Comparison of ENCODE assay signal across 21 cellular contexts in the genomic region with DNA sequence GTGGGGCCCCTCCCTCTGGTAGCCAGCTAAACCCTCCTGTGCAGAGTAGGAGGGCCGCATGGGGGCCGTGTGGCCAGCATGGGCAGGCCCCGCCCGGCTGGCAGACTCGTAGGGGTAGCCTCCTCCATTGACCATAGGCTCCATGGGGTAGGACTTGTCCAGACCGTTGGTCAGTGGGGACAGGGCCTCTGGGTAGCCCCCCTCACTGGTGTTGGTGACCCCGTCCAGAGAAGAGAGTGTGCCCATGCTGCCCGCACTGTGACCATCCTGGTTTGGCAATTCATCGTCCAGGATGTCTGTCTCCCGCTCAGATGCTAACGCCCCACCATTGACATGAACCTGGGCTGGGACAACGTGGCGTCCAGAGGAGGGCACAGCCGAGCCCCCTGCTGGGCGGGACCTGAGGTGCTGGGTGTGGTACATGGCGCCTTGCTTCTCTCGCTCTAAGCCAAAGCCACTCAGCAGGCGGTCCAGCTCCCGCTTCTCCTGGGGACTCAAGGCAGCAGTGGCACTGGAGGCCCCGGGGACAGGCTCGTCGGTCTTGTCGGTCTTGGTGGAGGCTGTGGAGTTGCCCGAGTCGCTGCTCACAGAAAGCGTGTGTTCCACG.
A peak's percentile ranks its signal among the peaks of the same experiment; 100 is the strongest.
DNase-seq lines count a peak whose midpoint lies in the region; ATAC-seq and TF ChIP-seq lines count a peak whose summit lies in the region.
"Had no signal": no experiment of that assay in that cellular context is flagged by ENCODE, and none has a peak within 500 bp of the region (broad histone marks: within the 10 kb centered on the region; RNA-seq: fewer than 3 reads in every experiment).

No MANE protein-coding gene starts in this region.

- no peak overlapping the region for H2BK120ac ChIP-seq in neuronal stem cell (ENCODE audit: low read depth, low read length)

- H3K36me3 ChIP-seq in ascending aorta = peaks cover 70 to 84% of the 10 kb centered on the region in 2 donors
- peaks cover 83% of the 10 kb centered on the region for H3K36me3 ChIP-seq in left ventricle myocardium inferior
- H3K36me3 ChIP-seq in neuronal stem cell (replicated peaks in 1 of 2; ENCODE audit: control insufficient read depth in 2 of 2, insufficient read depth in 2 of 2, low read length in 2 of 2) = no peaks in the 10 kb centered on the region
- H3K36me3 ChIP-seq in stomach smooth muscle (ENCODE audit: control insufficient read depth in 2 of 2, insufficient read depth in 2 of 2, low read length in 2 of 2) = peaks cover 65 to 71% of the 10 kb centered on the region in 2 donors

- H3K27ac ChIP-seq in ascending aorta (peak overlapping the region; percentile 68 to 80), left ventricle myocardium inferior (replicated peaks) (peak overlapping the region; percentile 95), neuronal stem cell (replicated peaks; ENCODE audit: low read length) (no peak overlapping the region), stomach smooth muscle (ENCODE audit: low read length) (peak overlapping the region; percentile 73)
- H3K27ac ChIP-seq: C4-2B had no signal

- no peak overlapping the region for H2BK12ac ChIP-seq in neuronal stem cell (ENCODE audit: low read length)

- H3K14ac ChIP-seq in neuronal stem cell (ENCODE audit: low read length) = no peak overlapping the region

- H3K27me3 ChIP-seq in ascending aorta = no peaks in the 10 kb centered on the region
- no peaks in the 10 kb centered on the region for H3K27me3 ChIP-seq in left ventricle myocardium inferior (ENCODE audit: low read depth)
- no peaks in the 10 kb centered on the region for H3K27me3 ChIP-seq in neuronal stem cell (ENCODE audit: control insufficient read depth in 3 of 3, insufficient read depth in 3 of 3, low read depth in 1 of 3, low read length in 3 of 3)
- H3K27me3 ChIP-seq in stomach smooth muscle (ENCODE audit: control insufficient read depth in 1 of 2, insufficient read depth in 2 of 2, low read length in 2 of 2) = no peaks in the 10 kb centered on the region

- no peak overlapping the region for H3K4ac ChIP-seq in neuronal stem cell (ENCODE audit: low read length)

- no peaks in the 10 kb centered on the region for H3K79me1 ChIP-seq in neuronal stem cell (ENCODE audit: low read depth, low read length)

- H2AK5ac ChIP-seq in neuronal stem cell (ENCODE audit: low read depth, low read length) = peak overlapping the region; percentile 29

- no peak overlapping the region for H3K18ac ChIP-seq in neuronal stem cell (ENCODE audit: low read length)

- no peak for ATAC-seq in GM18873 (IDR thresholded peaks at IDR 0.05; ENCODE audit: low FRiP score, unreplicated experiment)
- ATAC-seq: activated CD4-positive, alpha-beta T cell treated with anti-CD3 and anti-CD28 coated beads for 36 hours; naive thymus-derived CD4-positive, alpha-beta T cell; right cardiac atrium had no signal

- no peak overlapping the region for H4K8ac ChIP-seq in neuronal stem cell (ENCODE audit: low read depth, low read length)

- DNase-seq in ascending aorta (ENCODE audit: low spot score in 2 of 2) = no peak
- DNase-seq in left ventricle myocardium inferior = no peak
- no peak for DNase-seq in neuronal stem cell (ENCODE audit: low spot score)
- no peak for DNase-seq in central memory CD4-positive, alpha-beta T cell
- no peak for DNase-seq in NCI-H446 treated with DMSO at 0.1 percent for 48 hours (lab: John Stamatoyannopoulos, UW)
- no peak for DNase-seq in LoVo (ENCODE audit: low spot score)
- DNase-seq: activated CD4-positive, alpha-beta T cell treated with anti-CD3 and anti-CD28 coated beads for 36 hours; activated CD8-positive, alpha-beta memory T cell treated with anti-CD3 and anti-CD28 coated beads for 24 hours; activated naive CD4-positive, alpha-beta T cell; activated T-cell treated with anti-CD3 and anti-CD28 coated beads, Interleukin-2, amount 50 U/mL, for 24 hours; Calu3; DND-41; H7; kidney glomerular epithelial cell; naive thymus-derived CD4-positive, alpha-beta T cell; NCI-H1694 treated with DMSO at 0.1 percent for 48 hours; NCI-H526 had no signal

- H3K4me1 ChIP-seq in ascending aorta = peaks cover 46 to 94% of the 10 kb centered on the region in 2 donors
- H3K4me1 ChIP-seq in left ventricle myocardium inferior = peaks cover 99% of the 10 kb centered on the region
- H3K4me1 ChIP-seq in neuronal stem cell (ENCODE audit: control insufficient read depth in 2 of 2, insufficient read depth in 1 of 2, low read depth in 1 of 2, low read length in 2 of 2) = peaks cover 10 to 21% of the 10 kb centered on the region in 2 donors
- peaks cover 92% of the 10 kb centered on the region for H3K4me1 ChIP-seq in stomach smooth muscle (ENCODE audit: control insufficient read depth, insufficient read depth, low read length)

- intact Hi-C loops in ascending aorta (cut with DNase I) (no loop called here), left ventricle myocardium inferior (cut with micrococcal nuclease) (no loop called here)

- H3K9me3 ChIP-seq in ascending aorta = no peaks in the 10 kb centered on the region
- H3K9me3 ChIP-seq in left ventricle myocardium inferior (replicated peaks) = peaks cover 15% of the 10 kb centered on the region
- peaks cover 7 to 8% of the 10 kb centered on the region in 2 donors for H3K9me3 ChIP-seq in neuronal stem cell (replicated peaks in 1 of 2; ENCODE audit: control insufficient read depth in 2 of 2, insufficient read depth in 1 of 2, low read depth in 1 of 2, low read length in 2 of 2)
- no peaks in the 10 kb centered on the region for H3K9me3 ChIP-seq in stomach smooth muscle (ENCODE audit: control insufficient read depth in 2 of 2, low read length in 2 of 2)

- H3K4me2 ChIP-seq in neuronal stem cell (ENCODE audit: insufficient read depth, low read length, poor library complexity, severe bottlenecking) = no peak overlapping the region

- H3K9ac ChIP-seq in neuronal stem cell (ENCODE audit: low read depth, low read length, poor library complexity) = no peak overlapping the region
- H3K9ac ChIP-seq in stomach smooth muscle (ENCODE audit: low read length in 2 of 2) = no peak overlapping the region

- H3K4me3 ChIP-seq in ascending aorta (no peak overlapping the region), left ventricle myocardium inferior (no peak overlapping the region), neuronal stem cell (ENCODE audit: low read length in 2 of 2) (no peak overlapping the region), stomach smooth muscle (ENCODE audit: low read length in 2 of 2) (no peak overlapping the region)

- WGBS in neuronal stem cell (ENCODE audit: extremely low coverage in 2 of 2, insufficient read length in 2 of 2, insufficient replicate concordance in 1 of 2), 2 donors = no CpG with 5 or more reads among the region's 27 CpGs

- TF ChIP-seq CTCF in ascending aorta (IDR thresholded peaks at IDR 0.05) (no peak), left ventricle myocardium inferior (IDR thresholded peaks at IDR 0.05; ENCODE audit: borderline replicate concordance) (no peak)

- peak overlapping the region; percentile 39 for H4K91ac ChIP-seq in neuronal stem cell (ENCODE audit: low read depth, low read length, poor library complexity)

- peak overlapping the region; percentile 3 for H3K23ac ChIP-seq in neuronal stem cell (ENCODE audit: low read depth, low read length, poor library complexity)

- no peak overlapping the region for H2AFZ ChIP-seq in neuronal stem cell (ENCODE audit: low read length)

- H2BK5ac ChIP-seq in neuronal stem cell (ENCODE audit: low read length) = no peak overlapping the region

- H2BK15ac ChIP-seq in neuronal stem cell (ENCODE audit: low read length) = peak overlapping the region; percentile 63
